ENCODE assay signal across 25 cellular contexts in genomic region chr7:142194201-142194600, GRCh38.
"Had no signal": no experiment of that assay in that cellular context is flagged by ENCODE, and none has a peak within 500 bp of the region (broad histone marks: within the 10 kb centered on the region; RNA-seq: fewer than 3 reads in every experiment).

No MANE protein-coding gene starts in this region.

- H3K4me1 Mint-ChIP-seq: endodermal cell had no signal

- H3K36me3 Mint-ChIP-seq: activated naive CD8-positive, alpha-beta T cell; natural killer cell treated with Interleukin-12 subunit alpha and Interleukin-12 subunit beta and Interleukin-15 and Interleukin-18, amount 100 ng/mL, for 72 hours had no signal

- H3K4me3 ChIP-seq: esophagus squamous epithelium, mucosa of descending colon, right atrium auricular region, transverse colon had no signal

- H3K36me3 ChIP-seq: brain microvascular endothelial cell, esophagus squamous epithelium, right atrium auricular region, transverse colon, WERI-Rb-1 had no signal

- H3K4me3 Mint-ChIP-seq: activated naive CD8-positive, alpha-beta T cell; endodermal cell; natural killer cell treated with Interleukin-12 subunit alpha and Interleukin-12 subunit beta and Interleukin-15 and Interleukin-18, amount 100 ng/mL, for 72 hours; T-helper 2 cell treated with Interferon-gamma antibody and Interleukin-4, amounts not matched to agents 5 μg/mL and 100 μg/mL, for 36 hours had no signal

- H3K9me3 ChIP-seq: esophagus squamous epithelium, mucosa of descending colon, right atrium auricular region, transverse colon had no signal

- H3K4me1 ChIP-seq: esophagus squamous epithelium, right atrium auricular region, transverse colon had no signal

- H3K9me3 Mint-ChIP-seq: endodermal cell; natural killer cell treated with Interleukin-12 subunit alpha and Interleukin-12 subunit beta and Interleukin-15 and Interleukin-18, amount 100 ng/mL, for 72 hours; T-helper 2 cell treated with Interferon-gamma antibody and Interleukin-4, amounts not matched to agents 5 μg/mL and 100 μg/mL, for 36 hours had no signal

- FAIRE-seq: frontal cortex, islet of Langerhans had no signal

- H3K27ac ChIP-seq: brain microvascular endothelial cell, esophagus squamous epithelium, right atrium auricular region, transverse colon, WERI-Rb-1 had no signal

- H3K27me3 ChIP-seq: brain microvascular endothelial cell, esophagus squamous epithelium, right atrium auricular region, transverse colon had no signal

- ATAC-seq: activated CD4-positive, CD25-positive, alpha-beta regulatory T cell treated with anti-CD3 and anti-CD28 coated beads, Interleukin-2, amount 50 U/mL, for 24 hours; left ventricle myocardium superior; mucosa of descending colon; natural killer cell treated with Interleukin-12 subunit alpha and Interleukin-12 subunit beta and Interleukin-15 and Interleukin-18, amount 100 ng/mL, for 72 hours had no signal

- H3K27ac Mint-ChIP-seq: activated naive CD8-positive, alpha-beta T cell; endodermal cell; natural killer cell treated with Interleukin-12 subunit alpha and Interleukin-12 subunit beta and Interleukin-15 and Interleukin-18, amount 100 ng/mL, for 72 hours; T-helper 2 cell treated with Interferon-gamma antibody and Interleukin-4, amounts not matched to agents 5 μg/mL and 100 μg/mL, for 36 hours had no signal

- DNase-seq: activated CD4-positive, alpha-beta T cell treated with anti-CD3 and anti-CD28 coated beads for 48 hours; activated CD4-positive, alpha-beta T cell treated with anti-CD3 and anti-CD28 coated beads, Interleukin-2, amount 50 U/mL, for 48 hours; activated CD8-positive, alpha-beta memory T cell treated with anti-CD3 and anti-CD28 coated beads for 24 hours; activated effector memory CD4-positive, alpha-beta T cell treated with Interleukin-2 at 50 U/mL for 16 hours; activated naive CD4-positive, alpha-beta T cell treated with Interleukin-2 at 50 U/mL for 16 hours; anterior cingulate cortex; brain microvascular endothelial cell; caudate nucleus; endodermal cell; esophagus squamous epithelium; glutamatergic neuron; left ventricle myocardium superior; mucosa of descending colon; stimulated activated CD4-positive, alpha-beta T cell treated with anti-CD3 and anti-CD28 coated beads, Interleukin-15, amount 100 ng/mL, for 24 hours; stimulated activated CD4-positive, alpha-beta T cell treated with anti-CD3 and anti-CD28 coated beads, Interleukin-2, amount 100 ng/mL, for 24 hours; stimulated activated naive CD4-positive, alpha-beta T cell; transverse colon; WERI-Rb-1 had no signal
